15 cellular contexts compared by ENCODE assay signal in the genomic region with DNA sequence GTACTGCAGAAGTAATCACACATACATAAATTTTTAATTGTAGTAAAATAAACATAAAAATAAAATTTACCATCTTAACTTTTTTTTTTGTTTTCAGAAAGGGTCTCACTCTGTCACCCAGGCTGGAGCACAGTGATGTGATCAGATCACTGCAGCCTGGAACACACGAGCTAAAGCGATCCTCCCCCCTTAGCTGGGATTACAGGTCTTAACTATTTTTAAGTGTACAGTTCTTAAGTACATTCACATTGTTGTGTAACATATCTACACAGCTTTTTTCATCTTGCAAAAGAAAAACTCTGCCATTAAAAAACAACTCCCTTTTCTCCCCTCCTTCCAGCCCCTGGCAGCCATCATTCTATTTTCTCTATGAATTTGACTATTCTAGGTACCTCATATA.
"Had no signal": no experiment of that assay in that cellular context is flagged by ENCODE, and none has a peak within 500 bp of the region (broad histone marks: within the 10 kb centered on the region; RNA-seq: fewer than 3 reads in every experiment).

No MANE protein-coding gene starts in this region.

- H3K9me3 ChIP-seq: prostate gland, uterus had no signal

- H3K4me3 ChIP-seq: prostate gland, tibial nerve, uterus had no signal

- H3K36me3 ChIP-seq: prostate gland, uterus had no signal

- ATAC-seq: foreskin keratinocyte, left lobe of liver had no signal

- H3K4me3 Mint-ChIP-seq: activated naive CD4-positive, alpha-beta T cell treated with anti-CD3 and anti-CD28 coated beads for 36 hours; endodermal cell; neural crest cell; stimulated activated naive CD8-positive, alpha-beta T cell treated with anti-CD3 and anti-CD28 coated beads, Interleukin-15, Interleukin-2, amounts not matched to agents 100 ng/mL and 50 ng/mL, for 24 hours had no signal

- H3K27ac Mint-ChIP-seq: activated naive CD4-positive, alpha-beta T cell treated with anti-CD3 and anti-CD28 coated beads for 36 hours; endodermal cell had no signal

- H3K4me1 ChIP-seq: prostate gland had no signal

- DNase-seq: activated naive CD4-positive, alpha-beta T cell treated with anti-CD3 and anti-CD28 coated beads for 36 hours; amniotic stem cell; endodermal cell; foreskin keratinocyte; hippocampal formation; mammary epithelial cell; midbrain; right cardiac atrium; uterus had no signal

- H3K27me3 Mint-ChIP-seq: stimulated activated naive CD8-positive, alpha-beta T cell treated with anti-CD3 and anti-CD28 coated beads, Interleukin-15, Interleukin-2, amounts not matched to agents 100 ng/mL and 50 ng/mL, for 24 hours had no signal

- H3K27ac ChIP-seq: epithelial cell of prostate, foreskin keratinocyte, prostate gland, uterus had no signal

- H3K27me3 ChIP-seq: foreskin keratinocyte, tibial nerve, uterus had no signal
